1 cellular context compared by ENCODE assay signal in the genomic region with DNA sequence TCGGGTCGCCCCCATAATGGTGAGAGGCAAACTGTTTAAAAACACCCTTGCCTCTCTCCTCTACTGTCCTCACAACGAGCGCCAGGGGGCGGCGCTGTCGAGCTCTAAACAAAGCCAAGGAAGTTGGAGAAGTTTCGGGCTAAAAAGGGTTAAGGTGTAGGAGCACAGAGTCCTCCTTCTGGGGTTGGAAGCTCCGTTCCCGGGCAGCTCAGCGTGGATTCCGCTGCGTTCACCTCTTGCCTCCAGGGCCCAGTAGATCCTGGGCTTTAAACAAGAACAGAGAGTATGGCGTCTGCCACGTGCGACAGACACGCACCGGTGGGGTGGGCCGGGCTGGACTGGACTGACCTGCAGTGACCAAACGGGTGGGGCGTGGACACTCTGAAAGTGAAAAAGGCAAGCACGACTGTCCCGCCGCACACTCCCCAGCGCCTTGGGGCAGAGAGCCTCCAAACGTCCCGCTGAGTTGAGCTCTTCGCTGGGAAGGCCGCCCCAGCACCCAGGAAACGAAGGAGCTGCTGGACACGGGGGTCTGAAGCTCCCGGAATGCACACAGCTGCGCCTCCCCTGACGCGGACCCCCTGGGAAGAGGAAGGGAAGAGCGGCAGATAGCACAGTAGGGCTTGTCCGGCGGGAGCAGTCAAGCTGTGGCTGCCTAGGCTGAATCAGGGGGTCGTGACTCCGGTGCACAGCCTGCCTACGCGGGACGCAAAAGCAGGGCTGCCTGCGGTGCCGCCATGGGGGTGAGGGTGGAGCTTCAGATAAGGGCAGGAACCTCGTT.
TF ChIP-seq lines count a peak whose summit lies in the region.

No MANE protein-coding gene starts in this region.

TF ChIP-seq in K562, 482 proteins besides CTCF, POLR2A, EP300 and RAD21 (continued from another document and continues in another):
- TF ChIP-seq, protein P1, sequence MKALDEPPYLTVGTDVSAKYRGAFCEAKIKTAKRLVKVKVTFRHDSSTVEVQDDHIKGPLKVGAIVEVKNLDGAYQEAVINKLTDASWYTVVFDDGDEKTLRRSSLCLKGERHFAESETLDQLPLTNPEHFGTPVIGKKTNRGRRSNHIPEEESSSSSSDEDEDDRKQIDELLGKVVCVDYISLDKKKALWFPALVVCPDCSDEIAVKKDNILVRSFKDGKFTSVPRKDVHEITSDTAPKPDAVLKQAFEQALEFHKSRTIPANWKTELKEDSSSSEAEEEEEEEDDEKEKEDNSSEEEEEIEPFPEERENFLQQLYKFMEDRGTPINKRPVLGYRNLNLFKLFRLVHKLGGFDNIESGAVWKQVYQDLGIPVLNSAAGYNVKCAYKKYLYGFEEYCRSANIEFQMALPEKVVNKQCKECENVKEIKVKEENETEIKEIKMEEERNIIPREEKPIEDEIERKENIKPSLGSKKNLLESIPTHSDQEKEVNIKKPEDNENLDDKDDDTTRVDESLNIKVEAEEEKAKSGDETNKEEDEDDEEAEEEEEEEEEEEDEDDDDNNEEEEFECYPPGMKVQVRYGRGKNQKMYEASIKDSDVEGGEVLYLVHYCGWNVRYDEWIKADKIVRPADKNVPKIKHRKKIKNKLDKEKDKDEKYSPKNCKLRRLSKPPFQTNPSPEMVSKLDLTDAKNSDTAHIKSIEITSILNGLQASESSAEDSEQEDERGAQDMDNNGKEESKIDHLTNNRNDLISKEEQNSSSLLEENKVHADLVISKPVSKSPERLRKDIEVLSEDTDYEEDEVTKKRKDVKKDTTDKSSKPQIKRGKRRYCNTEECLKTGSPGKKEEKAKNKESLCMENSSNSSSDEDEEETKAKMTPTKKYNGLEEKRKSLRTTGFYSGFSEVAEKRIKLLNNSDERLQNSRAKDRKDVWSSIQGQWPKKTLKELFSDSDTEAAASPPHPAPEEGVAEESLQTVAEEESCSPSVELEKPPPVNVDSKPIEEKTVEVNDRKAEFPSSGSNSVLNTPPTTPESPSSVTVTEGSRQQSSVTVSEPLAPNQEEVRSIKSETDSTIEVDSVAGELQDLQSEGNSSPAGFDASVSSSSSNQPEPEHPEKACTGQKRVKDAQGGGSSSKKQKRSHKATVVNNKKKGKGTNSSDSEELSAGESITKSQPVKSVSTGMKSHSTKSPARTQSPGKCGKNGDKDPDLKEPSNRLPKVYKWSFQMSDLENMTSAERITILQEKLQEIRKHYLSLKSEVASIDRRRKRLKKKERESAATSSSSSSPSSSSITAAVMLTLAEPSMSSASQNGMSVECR (CRISPR knock-in tag; IDR thresholded peaks at IDR 0.05), result no peak
- TF ChIP-seq SREBF1 (IDR thresholded peaks at IDR 0.05; ENCODE audit: borderline replicate concordance, low read depth, low read length) (no peak), CHD2 (IDR thresholded peaks at IDR 0.05; ENCODE audit: low read depth, low read length) (no peak), CBX8 (IDR thresholded peaks at IDR 0.05; ENCODE audit: borderline replicate concordance, extremely low read depth, low read depth, low read length, poor library complexity, severe bottlenecking) (no peak), GABPA (tag; conservative IDR thresholded peaks at IDR 0.05; ENCODE audit: low read depth) (no peak), HOXB6 (CRISPR knock-in tag; IDR thresholded peaks at IDR 0.05; ENCODE audit: borderline replicate concordance) (no peak), ZNF76 (CRISPR knock-in tag; IDR thresholded peaks at IDR 0.05; ENCODE audit: borderline replicate concordance) (no peak), CSDE1 (IDR thresholded peaks at IDR 0.05) (no peak), MBD2 (IDR thresholded peaks at IDR 0.05; ENCODE audit: borderline replicate concordance, low read depth) (no peak), ELF1 (tag; IDR thresholded peaks at IDR 0.05) (peak; percentile 33; the same call in 1 of the 2 replicates), CBX2 (IDR thresholded peaks at IDR 0.05; ENCODE audit: insufficient read depth, low read length, poor library complexity, severe bottlenecking) (no peak), FOXA1 (IDR thresholded peaks at IDR 0.05; ENCODE audit: borderline replicate concordance) (no peak), KHSRP (IDR thresholded peaks at IDR 0.05) (no peak), ILK (tag; IDR thresholded peaks at IDR 0.05; ENCODE audit: borderline replicate concordance, low read depth) (no peak), SRSF3 (IDR thresholded peaks at IDR 0.05; ENCODE audit: insufficient read depth, low read length) (no peak), ZNF3 (CRISPR knock-in tag; IDR thresholded peaks at IDR 0.05) (no peak), ARID1B (IDR thresholded peaks at IDR 0.05) (peak; percentile 20; the same call in 1 of the 2 replicates), MEF2D (tag; conservative IDR thresholded peaks at IDR 0.05; ENCODE audit: low read depth) (no peak)
- TF ChIP-seq, protein P2, sequence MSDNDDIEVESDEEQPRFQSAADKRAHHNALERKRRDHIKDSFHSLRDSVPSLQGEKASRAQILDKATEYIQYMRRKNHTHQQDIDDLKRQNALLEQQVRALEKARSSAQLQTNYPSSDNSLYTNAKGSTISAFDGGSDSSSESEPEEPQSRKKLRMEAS (CRISPR knock-in tag; IDR thresholded peaks at IDR 0.05), result peak; percentile 91
- TF ChIP-seq, protein P3, sequence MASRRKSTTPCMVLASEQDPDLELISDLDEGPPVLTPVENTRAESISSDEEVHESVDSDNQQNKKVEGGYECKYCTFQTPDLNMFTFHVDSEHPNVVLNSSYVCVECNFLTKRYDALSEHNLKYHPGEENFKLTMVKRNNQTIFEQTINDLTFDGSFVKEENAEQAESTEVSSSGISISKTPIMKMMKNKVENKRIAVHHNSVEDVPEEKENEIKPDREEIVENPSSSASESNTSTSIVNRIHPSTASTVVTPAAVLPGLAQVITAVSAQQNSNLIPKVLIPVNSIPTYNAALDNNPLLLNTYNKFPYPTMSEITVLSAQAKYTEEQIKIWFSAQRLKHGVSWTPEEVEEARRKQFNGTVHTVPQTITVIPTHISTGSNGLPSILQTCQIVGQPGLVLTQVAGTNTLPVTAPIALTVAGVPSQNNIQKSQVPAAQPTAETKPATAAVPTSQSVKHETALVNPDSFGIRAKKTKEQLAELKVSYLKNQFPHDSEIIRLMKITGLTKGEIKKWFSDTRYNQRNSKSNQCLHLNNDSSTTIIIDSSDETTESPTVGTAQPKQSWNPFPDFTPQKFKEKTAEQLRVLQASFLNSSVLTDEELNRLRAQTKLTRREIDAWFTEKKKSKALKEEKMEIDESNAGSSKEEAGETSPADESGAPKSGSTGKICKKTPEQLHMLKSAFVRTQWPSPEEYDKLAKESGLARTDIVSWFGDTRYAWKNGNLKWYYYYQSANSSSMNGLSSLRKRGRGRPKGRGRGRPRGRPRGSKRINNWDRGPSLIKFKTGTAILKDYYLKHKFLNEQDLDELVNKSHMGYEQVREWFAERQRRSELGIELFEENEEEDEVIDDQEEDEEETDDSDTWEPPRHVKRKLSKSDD (conservative IDR thresholded peaks at IDR 0.05; ENCODE audit: low read length), result no peak
- TF ChIP-seq, protein P4, sequence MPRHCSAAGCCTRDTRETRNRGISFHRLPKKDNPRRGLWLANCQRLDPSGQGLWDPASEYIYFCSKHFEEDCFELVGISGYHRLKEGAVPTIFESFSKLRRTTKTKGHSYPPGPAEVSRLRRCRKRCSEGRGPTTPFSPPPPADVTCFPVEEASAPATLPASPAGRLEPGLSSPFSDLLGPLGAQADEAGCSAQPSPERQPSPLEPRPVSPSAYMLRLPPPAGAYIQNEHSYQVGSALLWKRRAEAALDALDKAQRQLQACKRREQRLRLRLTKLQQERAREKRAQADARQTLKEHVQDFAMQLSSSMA (CRISPR knock-in tag; IDR thresholded peaks at IDR 0.05), result no peak
- TF ChIP-seq, protein P5, sequence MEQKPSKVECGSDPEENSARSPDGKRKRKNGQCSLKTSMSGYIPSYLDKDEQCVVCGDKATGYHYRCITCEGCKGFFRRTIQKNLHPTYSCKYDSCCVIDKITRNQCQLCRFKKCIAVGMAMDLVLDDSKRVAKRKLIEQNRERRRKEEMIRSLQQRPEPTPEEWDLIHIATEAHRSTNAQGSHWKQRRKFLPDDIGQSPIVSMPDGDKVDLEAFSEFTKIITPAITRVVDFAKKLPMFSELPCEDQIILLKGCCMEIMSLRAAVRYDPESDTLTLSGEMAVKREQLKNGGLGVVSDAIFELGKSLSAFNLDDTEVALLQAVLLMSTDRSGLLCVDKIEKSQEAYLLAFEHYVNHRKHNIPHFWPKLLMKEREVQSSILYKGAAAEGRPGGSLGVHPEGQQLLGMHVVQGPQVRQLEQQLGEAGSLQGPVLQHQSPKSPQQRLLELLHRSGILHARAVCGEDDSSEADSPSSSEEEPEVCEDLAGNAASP (IDR thresholded peaks at IDR 0.05), result no peak
- TF ChIP-seq, protein P6, sequence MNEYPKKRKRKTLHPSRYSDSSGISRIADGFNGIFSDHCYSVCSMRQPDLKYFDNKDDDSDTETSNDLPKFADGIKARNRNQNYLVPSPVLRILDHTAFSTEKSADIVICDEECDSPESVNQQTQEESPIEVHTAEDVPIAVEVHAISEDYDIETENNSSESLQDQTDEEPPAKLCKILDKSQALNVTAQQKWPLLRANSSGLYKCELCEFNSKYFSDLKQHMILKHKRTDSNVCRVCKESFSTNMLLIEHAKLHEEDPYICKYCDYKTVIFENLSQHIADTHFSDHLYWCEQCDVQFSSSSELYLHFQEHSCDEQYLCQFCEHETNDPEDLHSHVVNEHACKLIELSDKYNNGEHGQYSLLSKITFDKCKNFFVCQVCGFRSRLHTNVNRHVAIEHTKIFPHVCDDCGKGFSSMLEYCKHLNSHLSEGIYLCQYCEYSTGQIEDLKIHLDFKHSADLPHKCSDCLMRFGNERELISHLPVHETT (CRISPR knock-in tag; conservative IDR thresholded peaks at IDR 0.05 in 1 of 2, IDR thresholded peaks at IDR 0.05 in 1 of 2), result no peak
- TF ChIP-seq, protein P7, sequence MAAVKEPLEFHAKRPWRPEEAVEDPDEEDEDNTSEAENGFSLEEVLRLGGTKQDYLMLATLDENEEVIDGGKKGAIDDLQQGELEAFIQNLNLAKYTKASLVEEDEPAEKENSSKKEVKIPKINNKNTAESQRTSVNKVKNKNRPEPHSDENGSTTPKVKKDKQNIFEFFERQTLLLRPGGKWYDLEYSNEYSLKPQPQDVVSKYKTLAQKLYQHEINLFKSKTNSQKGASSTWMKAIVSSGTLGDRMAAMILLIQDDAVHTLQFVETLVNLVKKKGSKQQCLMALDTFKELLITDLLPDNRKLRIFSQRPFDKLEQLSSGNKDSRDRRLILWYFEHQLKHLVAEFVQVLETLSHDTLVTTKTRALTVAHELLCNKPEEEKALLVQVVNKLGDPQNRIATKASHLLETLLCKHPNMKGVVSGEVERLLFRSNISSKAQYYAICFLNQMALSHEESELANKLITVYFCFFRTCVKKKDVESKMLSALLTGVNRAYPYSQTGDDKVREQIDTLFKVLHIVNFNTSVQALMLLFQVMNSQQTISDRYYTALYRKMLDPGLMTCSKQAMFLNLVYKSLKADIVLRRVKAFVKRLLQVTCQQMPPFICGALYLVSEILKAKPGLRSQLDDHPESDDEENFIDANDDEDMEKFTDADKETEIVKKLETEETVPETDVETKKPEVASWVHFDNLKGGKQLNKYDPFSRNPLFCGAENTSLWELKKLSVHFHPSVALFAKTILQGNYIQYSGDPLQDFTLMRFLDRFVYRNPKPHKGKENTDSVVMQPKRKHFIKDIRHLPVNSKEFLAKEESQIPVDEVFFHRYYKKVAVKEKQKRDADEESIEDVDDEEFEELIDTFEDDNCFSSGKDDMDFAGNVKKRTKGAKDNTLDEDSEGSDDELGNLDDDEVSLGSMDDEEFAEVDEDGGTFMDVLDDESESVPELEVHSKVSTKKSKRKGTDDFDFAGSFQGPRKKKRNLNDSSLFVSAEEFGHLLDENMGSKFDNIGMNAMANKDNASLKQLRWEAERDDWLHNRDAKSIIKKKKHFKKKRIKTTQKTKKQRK (IDR thresholded peaks at IDR 0.05; ENCODE audit: borderline replicate concordance, low read depth, low read length), result no peak
- TF ChIP-seq, protein P8, sequence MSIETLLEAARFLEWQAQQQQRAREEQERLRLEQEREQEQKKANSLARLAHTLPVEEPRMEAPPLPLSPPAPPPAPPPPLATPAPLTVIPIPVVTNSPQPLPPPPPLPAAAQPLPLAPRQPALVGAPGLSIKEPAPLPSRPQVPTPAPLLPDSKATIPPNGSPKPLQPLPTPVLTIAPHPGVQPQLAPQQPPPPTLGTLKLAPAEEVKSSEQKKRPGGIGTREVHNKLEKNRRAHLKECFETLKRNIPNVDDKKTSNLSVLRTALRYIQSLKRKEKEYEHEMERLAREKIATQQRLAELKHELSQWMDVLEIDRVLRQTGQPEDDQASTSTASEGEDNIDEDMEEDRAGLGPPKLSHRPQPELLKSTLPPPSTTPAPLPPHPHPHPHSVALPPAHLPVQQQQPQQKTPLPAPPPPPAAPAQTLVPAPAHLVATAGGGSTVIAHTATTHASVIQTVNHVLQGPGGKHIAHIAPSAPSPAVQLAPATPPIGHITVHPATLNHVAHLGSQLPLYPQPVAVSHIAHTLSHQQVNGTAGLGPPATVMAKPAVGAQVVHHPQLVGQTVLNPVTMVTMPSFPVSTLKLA (conservative IDR thresholded peaks at IDR 0.05), result peak; percentile 78 to 88
- TF ChIP-seq, protein P9, sequence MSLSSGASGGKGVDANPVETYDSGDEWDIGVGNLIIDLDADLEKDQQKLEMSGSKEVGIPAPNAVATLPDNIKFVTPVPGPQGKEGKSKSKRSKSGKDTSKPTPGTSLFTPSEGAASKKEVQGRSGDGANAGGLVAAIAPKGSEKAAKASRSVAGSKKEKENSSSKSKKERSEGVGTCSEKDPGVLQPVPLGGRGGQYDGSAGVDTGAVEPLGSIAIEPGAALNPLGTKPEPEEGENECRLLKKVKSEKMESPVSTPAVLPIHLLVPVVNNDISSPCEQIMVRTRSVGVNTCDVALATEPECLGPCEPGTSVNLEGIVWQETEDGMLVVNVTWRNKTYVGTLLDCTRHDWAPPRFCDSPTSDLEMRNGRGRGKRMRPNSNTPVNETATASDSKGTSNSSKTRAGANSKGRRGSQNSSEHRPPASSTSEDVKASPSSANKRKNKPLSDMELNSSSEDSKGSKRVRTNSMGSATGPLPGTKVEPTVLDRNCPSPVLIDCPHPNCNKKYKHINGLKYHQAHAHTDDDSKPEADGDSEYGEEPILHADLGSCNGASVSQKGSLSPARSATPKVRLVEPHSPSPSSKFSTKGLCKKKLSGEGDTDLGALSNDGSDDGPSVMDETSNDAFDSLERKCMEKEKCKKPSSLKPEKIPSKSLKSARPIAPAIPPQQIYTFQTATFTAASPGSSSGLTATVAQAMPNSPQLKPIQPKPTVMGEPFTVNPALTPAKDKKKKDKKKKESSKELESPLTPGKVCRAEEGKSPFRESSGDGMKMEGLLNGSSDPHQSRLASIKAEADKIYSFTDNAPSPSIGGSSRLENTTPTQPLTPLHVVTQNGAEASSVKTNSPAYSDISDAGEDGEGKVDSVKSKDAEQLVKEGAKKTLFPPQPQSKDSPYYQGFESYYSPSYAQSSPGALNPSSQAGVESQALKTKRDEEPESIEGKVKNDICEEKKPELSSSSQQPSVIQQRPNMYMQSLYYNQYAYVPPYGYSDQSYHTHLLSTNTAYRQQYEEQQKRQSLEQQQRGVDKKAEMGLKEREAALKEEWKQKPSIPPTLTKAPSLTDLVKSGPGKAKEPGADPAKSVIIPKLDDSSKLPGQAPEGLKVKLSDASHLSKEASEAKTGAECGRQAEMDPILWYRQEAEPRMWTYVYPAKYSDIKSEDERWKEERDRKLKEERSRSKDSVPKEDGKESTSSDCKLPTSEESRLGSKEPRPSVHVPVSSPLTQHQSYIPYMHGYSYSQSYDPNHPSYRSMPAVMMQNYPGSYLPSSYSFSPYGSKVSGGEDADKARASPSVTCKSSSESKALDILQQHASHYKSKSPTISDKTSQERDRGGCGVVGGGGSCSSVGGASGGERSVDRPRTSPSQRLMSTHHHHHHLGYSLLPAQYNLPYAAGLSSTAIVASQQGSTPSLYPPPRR (CRISPR knock-in tag; IDR thresholded peaks at IDR 0.05; ENCODE audit: borderline replicate concordance), result no peak
